ENCODE assay signal across 9 cellular contexts in the genomic region with DNA sequence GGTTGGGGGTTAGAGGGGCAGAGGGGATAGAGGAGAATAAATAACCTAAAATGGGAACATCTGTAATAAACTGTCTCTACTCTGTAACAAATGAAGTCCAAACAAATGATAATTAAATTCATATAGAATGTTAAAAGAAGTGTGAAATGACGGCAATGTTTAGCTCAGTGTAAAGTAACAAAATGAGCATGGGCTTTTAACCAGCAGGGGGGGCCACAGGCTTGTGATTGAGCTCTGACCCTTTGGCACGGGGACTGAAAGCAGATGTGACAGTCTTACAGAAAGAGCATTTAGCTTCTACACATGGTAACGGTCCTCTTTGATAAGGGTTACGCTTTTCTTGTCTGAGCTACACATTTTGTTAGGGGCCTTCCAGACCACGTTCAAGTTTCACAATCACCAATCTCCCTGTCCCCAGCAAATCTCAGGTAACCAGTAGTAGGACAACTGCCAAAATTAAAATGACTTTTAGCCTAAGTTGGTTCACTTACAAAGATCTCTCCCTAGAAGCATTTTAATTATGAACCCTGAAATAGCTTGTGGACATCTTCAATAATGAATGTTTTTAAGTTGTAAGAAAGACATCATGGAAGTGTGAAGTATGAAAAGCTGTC.
DNase-seq lines count a peak whose midpoint lies in the region; FAIRE-seq and TF ChIP-seq lines count a peak whose summit lies in the region.
"Had no signal": no experiment of that assay in that cellular context is flagged by ENCODE, and none has a peak within 500 bp of the region (broad histone marks: within the 10 kb centered on the region; RNA-seq: fewer than 3 reads in every experiment).

No MANE protein-coding gene starts in this region.

- POLR2A ChIA-PET in HEK293 (lab: Yijun Ruan, JAX) (no interaction called here), MCF 10A (lab: Yijun Ruan, JAX) (interaction anchor here (1.9 kb wide), 1 partner anchor 126 kb away, joined by 6 read pairs; no protein-coding TSS in a partner anchor)

- peak; percentile 33 for FAIRE-seq in kidney (lab: Jason Lieb, UNC)

- no peaks in the 10 kb centered on the region for H3K4me1 Mint-ChIP-seq in MCF 10A (ENCODE audit: insufficient read depth, unreplicated experiment)

- H3K36me3 Mint-ChIP-seq in MCF 10A (ENCODE audit: insufficient read depth, unreplicated experiment), result no peaks in the 10 kb centered on the region

- H3K9me3 ChIP-seq in HEK293 (ENCODE audit: control insufficient read depth, insufficient read depth, low read depth, low read length) (no peaks in the 10 kb centered on the region), kidney (ENCODE audit: control insufficient read depth in 1 of 2, low read length in 2 of 2) (no peaks in the 10 kb centered on the region)
- H3K9me3 ChIP-seq: BLaER1 treated with 17β-estradiol and CSF1 and Interleukin-3, amounts not matched to agents 10 nM and 100 nM had no signal

- H3K4me3 Mint-ChIP-seq in MCF 10A (ENCODE audit: unreplicated experiment), result no peak overlapping the region

- no peak overlapping the region for H3K27ac Mint-ChIP-seq in MCF 10A (ENCODE audit: low read depth, unreplicated experiment)

- peaks cover 57% of the 10 kb centered on the region for H3K27me3 Mint-ChIP-seq in MCF 10A (ENCODE audit: insufficient read depth, unreplicated experiment)

- no peaks in the 10 kb centered on the region for H3K36me3 ChIP-seq in HEK293 (ENCODE audit: control insufficient read depth in 2 of 2, insufficient read depth in 1 of 2, low read length in 2 of 2)
- H3K36me3 ChIP-seq in kidney (ENCODE audit: control insufficient read depth in 1 of 2, insufficient read depth in 2 of 2, low read length in 2 of 2), result no peaks in the 10 kb centered on the region
- H3K36me3 ChIP-seq: BLaER1 treated with 17β-estradiol and CSF1 and Interleukin-3, amounts not matched to agents 10 nM and 100 nM had no signal

- intact Hi-C loops in MCF 10A (cut with micrococcal nuclease), result loop anchor here (1.0 to 10.0 kb wide), 4 partner anchors 126 to 1066 kb away; a partner anchor contains a TSS
- intact Hi-C loops in kidney (cut with DNase I), result no loop called here

- H3K9me3 Mint-ChIP-seq in MCF 10A (ENCODE audit: unreplicated experiment), result no peaks in the 10 kb centered on the region

- no peak overlapping the region for H3K27ac ChIP-seq in HEK293 (ENCODE audit: extremely low read depth, low read depth, low read length)
- no peak overlapping the region for H3K27ac ChIP-seq in kidney (ENCODE audit: low read depth in 2 of 2, low read length in 2 of 2)
- H3K27ac ChIP-seq: BLaER1 treated with 17β-estradiol and CSF1 and Interleukin-3, amounts not matched to agents 10 nM and 100 nM had no signal

- H3K4me1 ChIP-seq in HEK293 (ENCODE audit: control insufficient read depth, insufficient read depth, low read length) (no peaks in the 10 kb centered on the region), kidney (ENCODE audit: control insufficient read depth in 1 of 2, insufficient read depth in 1 of 2, low read depth in 1 of 2, low read length in 2 of 2) (no peaks in the 10 kb centered on the region)
- H3K4me1 ChIP-seq: BLaER1 treated with 17β-estradiol and CSF1 and Interleukin-3, amounts not matched to agents 10 nM and 100 nM had no signal

- peak; percentile 58; the same call in 1 of the 2 replicates for TF ChIP-seq CTCF in HEK293 (tag by site-specific recombination; IDR thresholded peaks at IDR 0.05)
- TF ChIP-seq CTCF in MCF 10A (IDR thresholded peaks at IDR 0.05; ENCODE audit: unreplicated experiment), result peak; percentile 49
- peak; percentile 58 for TF ChIP-seq CTCF in kidney (IDR thresholded peaks at IDR 0.05; ENCODE audit: borderline replicate concordance, extremely low read depth, insufficient read depth)

- peak; percentile 22 for DNase-seq in NCI-H1436 (lab: John Stamatoyannopoulos, UW)
- no peak for DNase-seq in NCI-H1436 treated with DMSO at 0.1 percent for 48 hours (lab: John Stamatoyannopoulos, UW)
- DNase-seq in NAMALWA (ENCODE audit: low spot score), result peak; percentile 83
- DNase-seq in SKM-1 (lab: John Stamatoyannopoulos, UW; ENCODE audit: unreplicated experiment), result peak; percentile 10
- peak; percentile 67 for DNase-seq in MCF 10A (ENCODE audit: unreplicated experiment)
- DNase-seq in kidney, result no peak
- peak; percentile 31 for DNase-seq in stimulated activated CD4-positive, alpha-beta T cell treated with anti-CD3 and anti-CD28 coated beads, Interleukin-4, amount 100 ng/mL, for 1 hour

- CTCF ChIA-PET in HEK293 (lab: Yijun Ruan, JAX) (interaction anchor here (0.6 to 5.7 kb wide), 52 partner anchors 9 to 1213 kb away, joined by 3 to 59 read pairs (median 4); no protein-coding TSS in a partner anchor), MCF 10A (lab: Yijun Ruan, JAX) (interaction anchor here (0.5 to 4.9 kb wide), 48 partner anchors 9 to 1686 kb away, joined by 3 to 77 read pairs (median 4); a partner anchor contains a TSS)

- no TSS peak for BruUV-seq in MCF 10A (replicated peaks; lab: Mats Ljungman, UMichigan)

- H3K9ac ChIP-seq in kidney (ENCODE audit: low read length in 2 of 2), result no peak overlapping the region
- H3K9ac ChIP-seq: BLaER1 treated with 17β-estradiol and CSF1 and Interleukin-3, amounts not matched to agents 10 nM and 100 nM had no signal

- no peak overlapping the region for H3K4me3 ChIP-seq in HEK293 (ENCODE audit: low read depth, low read length)
- H3K4me3 ChIP-seq in kidney (ENCODE audit: low read length in 2 of 2), result no peak overlapping the region
- H3K4me3 ChIP-seq: BLaER1 treated with 17β-estradiol and CSF1 and Interleukin-3, amounts not matched to agents 10 nM and 100 nM had no signal

TF ChIP-seq in HEK293, 187 proteins besides CTCF, POLR2A, EP300 and RAD21:
- TF ChIP-seq ZNF138 (tag by site-specific recombination; IDR thresholded peaks at IDR 0.05; ENCODE audit: borderline replicate concordance), result no peak
- TF ChIP-seq ZNF654 (tag by site-specific recombination; IDR thresholded peaks at IDR 0.05; ENCODE audit: low read depth), result peak; percentile 88
- TF ChIP-seq, protein P1, sequence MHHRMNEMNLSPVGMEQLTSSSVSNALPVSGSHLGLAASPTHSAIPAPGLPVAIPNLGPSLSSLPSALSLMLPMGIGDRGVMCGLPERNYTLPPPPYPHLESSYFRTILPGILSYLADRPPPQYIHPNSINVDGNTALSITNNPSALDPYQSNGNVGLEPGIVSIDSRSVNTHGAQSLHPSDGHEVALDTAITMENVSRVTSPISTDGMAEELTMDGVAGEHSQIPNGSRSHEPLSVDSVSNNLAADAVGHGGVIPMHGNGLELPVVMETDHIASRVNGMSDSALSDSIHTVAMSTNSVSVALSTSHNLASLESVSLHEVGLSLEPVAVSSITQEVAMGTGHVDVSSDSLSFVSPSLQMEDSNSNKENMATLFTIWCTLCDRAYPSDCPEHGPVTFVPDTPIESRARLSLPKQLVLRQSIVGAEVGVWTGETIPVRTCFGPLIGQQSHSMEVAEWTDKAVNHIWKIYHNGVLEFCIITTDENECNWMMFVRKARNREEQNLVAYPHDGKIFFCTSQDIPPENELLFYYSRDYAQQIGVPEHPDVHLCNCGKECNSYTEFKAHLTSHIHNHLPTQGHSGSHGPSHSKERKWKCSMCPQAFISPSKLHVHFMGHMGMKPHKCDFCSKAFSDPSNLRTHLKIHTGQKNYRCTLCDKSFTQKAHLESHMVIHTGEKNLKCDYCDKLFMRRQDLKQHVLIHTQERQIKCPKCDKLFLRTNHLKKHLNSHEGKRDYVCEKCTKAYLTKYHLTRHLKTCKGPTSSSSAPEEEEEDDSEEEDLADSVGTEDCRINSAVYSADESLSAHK (tag by site-specific recombination; IDR thresholded peaks at IDR 0.05), result no peak

Comparison
In these comparisons a context has a peak if more than half of its experiments do, and no peak if none do; other contexts are left out.
1. DNase-seq: peak in NCI-H1436 (single experiment), NAMALWA (single experiment), SKM-1 (single experiment), MCF 10A (single experiment) and stimulated activated CD4-positive, alpha-beta T cell treated with anti-CD3 and anti-CD28 coated beads, Interleukin-4, amount 100 ng/mL, for 1 hour (single experiment); none in NCI-H1436 treated with DMSO at 0.1 percent for 48 hours (single experiment) and kidney (single experiment).
2. Peak in every context shown above with its lines, with median percentiles within 50 percentile points of each other: CTCF ChIP-seq.